17 cellular contexts compared by ENCODE assay signal in genomic region chr2:226079677-226080076, GRCh38.
DNase-seq lines count a peak whose midpoint lies in the region; ATAC-seq and TF ChIP-seq lines count a peak whose summit lies in the region.
"Had no signal": no experiment of that assay in that cellular context is flagged by ENCODE, and none has a peak within 500 bp of the region (broad histone marks: within the 10 kb centered on the region; RNA-seq: fewer than 3 reads in every experiment).

No MANE protein-coding gene starts in this region.

- no peaks in the 10 kb centered on the region for H3K27me3 Mint-ChIP-seq in HFFc6 (ENCODE audit: insufficient read depth)
- peaks cover 2% of the 10 kb centered on the region for H3K27me3 Mint-ChIP-seq in activated naive CD8-positive, alpha-beta T cell treated with anti-CD3 and anti-CD28 coated beads, Interleukin-2, amount 50 U/mL, for 24 hours
- H3K27me3 Mint-ChIP-seq in activated naive CD4-positive, alpha-beta T cell treated with anti-CD3 and anti-CD28 coated beads for 36 hours (ENCODE audit: low read depth) = peaks cover 3% of the 10 kb centered on the region
- H3K27me3 Mint-ChIP-seq: CD4-positive, CD25-positive, alpha-beta regulatory T cell; central memory CD8-positive, alpha-beta T cell had no signal

- no peaks in the 10 kb centered on the region for H3K9me3 Mint-ChIP-seq in HFFc6
- H3K9me3 Mint-ChIP-seq in activated naive CD8-positive, alpha-beta T cell treated with anti-CD3 and anti-CD28 coated beads, Interleukin-2, amount 50 U/mL, for 24 hours = peaks cover 4% of the 10 kb centered on the region
- H3K9me3 Mint-ChIP-seq in activated naive CD4-positive, alpha-beta T cell treated with anti-CD3 and anti-CD28 coated beads for 36 hours = no peaks in the 10 kb centered on the region
- H3K9me3 Mint-ChIP-seq: central memory CD8-positive, alpha-beta T cell had no signal

- POLR2A ChIA-PET in AG04449 (lab: Yijun Ruan, JAX) = interaction anchor here (1.1 kb wide), 1 partner anchor 16 kb away, joined by 3 read pairs; no protein-coding TSS in a partner anchor

- H3K27ac Mint-ChIP-seq in HFFc6 = peak overlapping the region; percentile 78
- H3K27ac Mint-ChIP-seq in activated naive CD8-positive, alpha-beta T cell treated with anti-CD3 and anti-CD28 coated beads, Interleukin-2, amount 50 U/mL, for 24 hours = no peak overlapping the region
- H3K27ac Mint-ChIP-seq in activated naive CD4-positive, alpha-beta T cell treated with anti-CD3 and anti-CD28 coated beads for 36 hours = no peak overlapping the region
- H3K27ac Mint-ChIP-seq: CD4-positive, CD25-positive, alpha-beta regulatory T cell; natural killer cell had no signal

- no peak overlapping the region for H3K4me3 ChIP-seq in AG04449 (ENCODE audit: low read depth, low read length)
- H3K4me3 ChIP-seq in foreskin fibroblast (ENCODE audit: low read depth in 1 of 2, low read length in 2 of 2) = no peak overlapping the region
- H3K4me3 ChIP-seq: skin epidermis had no signal

- H3K36me3 Mint-ChIP-seq in HFFc6 (ENCODE audit: low read depth) = no peaks in the 10 kb centered on the region; the same call in 1 of the 2 replicates
- H3K36me3 Mint-ChIP-seq in activated naive CD8-positive, alpha-beta T cell treated with anti-CD3 and anti-CD28 coated beads, Interleukin-2, amount 50 U/mL, for 24 hours (ENCODE audit: low read depth) = no peaks in the 10 kb centered on the region
- H3K36me3 Mint-ChIP-seq in activated naive CD4-positive, alpha-beta T cell treated with anti-CD3 and anti-CD28 coated beads for 36 hours (ENCODE audit: low read depth) = no peaks in the 10 kb centered on the region
- H3K36me3 Mint-ChIP-seq: CD4-positive, CD25-positive, alpha-beta regulatory T cell; natural killer cell had no signal

- peak overlapping the region; percentile 28; the same call in 1 of the 2 replicates for H3K4me3 Mint-ChIP-seq in HFFc6
- no peak overlapping the region for H3K4me3 Mint-ChIP-seq in activated naive CD8-positive, alpha-beta T cell treated with anti-CD3 and anti-CD28 coated beads, Interleukin-2, amount 50 U/mL, for 24 hours
- H3K4me3 Mint-ChIP-seq in activated naive CD4-positive, alpha-beta T cell treated with anti-CD3 and anti-CD28 coated beads for 36 hours = no peak overlapping the region
- H3K4me3 Mint-ChIP-seq: CD4-positive, CD25-positive, alpha-beta regulatory T cell; central memory CD8-positive, alpha-beta T cell; natural killer cell had no signal

- TF ChIP-seq CTCF in AG04449 (IDR thresholded peaks at IDR 0.05; ENCODE audit: insufficient read depth, low read length, missing control alignments) = no peak
- TF ChIP-seq CTCF in HFFc6 (IDR thresholded peaks at IDR 0.05) = no peak
- TF ChIP-seq CTCF in foreskin fibroblast (IDR thresholded peaks at IDR 0.05; ENCODE audit: low read depth, low read length) = no peak

- ATAC-seq in activated naive CD8-positive, alpha-beta T cell treated with anti-CD3 and anti-CD28 coated beads, Interleukin-2, amount 50 U/mL, for 24 hours = no peak
- ATAC-seq in HG02938 (IDR thresholded peaks at IDR 0.05; ENCODE audit: unreplicated experiment) (no peak), GM21526 (IDR thresholded peaks at IDR 0.05; ENCODE audit: low FRiP score, unreplicated experiment) (no peak)
- ATAC-seq: activated CD4-positive, CD25-positive, alpha-beta regulatory T cell treated with anti-CD3 and anti-CD28 coated beads, Interleukin-2, amount 50 U/mL, for 24 hours; natural killer cell; Right ventricle myocardium inferior had no signal

- CTCF ChIA-PET in AG04449 (lab: Yijun Ruan, JAX) = interaction anchor here (1.2 kb wide), 1 partner anchor 35 kb away, joined by 3 read pairs; no protein-coding TSS in a partner anchor
- CTCF ChIA-PET in activated naive CD4-positive, alpha-beta T cell treated with anti-CD3 and anti-CD28 coated beads for 36 hours (lab: Charles Lee) = no interaction called here

- H3K4me1 Mint-ChIP-seq in HFFc6 (ENCODE audit: low read depth) = peaks cover 59% of the 10 kb centered on the region
- H3K4me1 Mint-ChIP-seq in activated naive CD8-positive, alpha-beta T cell treated with anti-CD3 and anti-CD28 coated beads, Interleukin-2, amount 50 U/mL, for 24 hours = no peaks in the 10 kb centered on the region
- no peaks in the 10 kb centered on the region for H3K4me1 Mint-ChIP-seq in activated naive CD4-positive, alpha-beta T cell treated with anti-CD3 and anti-CD28 coated beads for 36 hours (ENCODE audit: low read depth)
- H3K4me1 Mint-ChIP-seq: CD4-positive, CD25-positive, alpha-beta regulatory T cell; central memory CD8-positive, alpha-beta T cell; natural killer cell had no signal

- DNase-seq in AG04449 (ENCODE audit: low read depth, low spot score) (peak; percentile 54), HFFc6 (peak; percentile 80), SW480 (ENCODE audit: low spot score) (peak; percentile 26), foreskin fibroblast (peak; percentile 94 to 95)
- DNase-seq in activated naive CD8-positive, alpha-beta T cell treated with anti-CD3 and anti-CD28 coated beads, Interleukin-2, amount 50 U/mL, for 24 hours = no peak
- DNase-seq in activated naive CD4-positive, alpha-beta T cell treated with anti-CD3 and anti-CD28 coated beads for 36 hours = no peak
- DNase-seq: CD4-positive, CD25-positive, alpha-beta regulatory T cell; erythroblast; islet precursor cell; Karpas-422; natural killer cell had no signal

- intact Hi-C loops in activated naive CD4-positive, alpha-beta T cell treated with anti-CD3 and anti-CD28 coated beads for 36 hours (cut with micrococcal nuclease) = no loop called here

Comparison
In these comparisons a context has a peak if more than half of its experiments do, and no peak if none do; other contexts are left out.
1. DNase-seq: peak in AG04449 (single experiment), HFFc6 (single experiment), SW480 (single experiment) and foreskin fibroblast (2 of 2); none in activated naive CD8-positive, alpha-beta T cell treated with anti-CD3 and anti-CD28 coated beads, Interleukin-2, amount 50 U/mL, for 24 hours (single experiment) and activated naive CD4-positive, alpha-beta T cell treated with anti-CD3 and anti-CD28 coated beads for 36 hours (single experiment).